In the genomic region with DNA sequence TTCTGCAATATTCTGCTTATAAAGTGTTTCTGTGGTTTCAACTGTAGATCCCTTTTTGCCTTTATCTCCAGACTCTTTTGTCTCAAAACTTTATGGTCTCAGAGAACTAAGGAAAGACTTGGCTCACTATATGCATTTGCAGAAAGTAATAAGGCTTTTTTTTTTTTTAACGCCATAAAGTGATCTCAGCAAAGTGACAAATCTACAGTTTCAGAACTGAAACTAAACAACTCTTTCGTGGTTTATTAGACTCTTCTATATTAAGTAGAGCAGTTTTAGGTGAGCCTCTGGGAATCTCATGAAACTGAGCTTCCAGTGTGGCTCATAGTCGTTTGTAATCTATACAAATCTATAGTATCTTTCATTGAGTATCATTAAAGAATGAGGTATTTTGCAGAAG, we compare ENCODE assay signal across 27 cellular contexts. TPM values are rescaled to one million over a fixed set of nuclear protein-coding genes. Genes with fewer than 3 reads are reported as not detected.
DNase-seq lines count a peak whose midpoint lies in the region; ATAC-seq, FAIRE-seq and TF ChIP-seq lines count a peak whose summit lies in the region.
"Had no signal": no experiment of that assay in that cellular context is flagged by ENCODE, and none has a peak within 500 bp of the region (broad histone marks: within the 10 kb centered on the region; RNA-seq: fewer than 3 reads in every experiment).

No MANE protein-coding gene starts in this region.

- ATAC-seq in activated CD4-positive, CD25-positive, alpha-beta regulatory T cell treated with anti-CD3 and anti-CD28 coated beads, Interleukin-2, amount 50 U/mL, for 24 hours, result peak; percentile 32 to 33
- ATAC-seq in activated T-helper 17 cell treated with anti-CD3 and anti-CD28 coated beads, Interleukin-2, amount 50 U/mL, for 72 hours (replicated peaks), result peak; percentile 52
- no peak for ATAC-seq in pancreas
- no peak for ATAC-seq in stimulated activated memory B cell treated with anti-CD40 and anti-IgM and Interleukin-4, amounts not matched to agents 10 μg/mL and 1 μg/mL and 100 μg/mL, for 72 hours
- no peak for ATAC-seq in GM18861 (IDR thresholded peaks at IDR 0.05; ENCODE audit: unreplicated experiment)
- ATAC-seq: GM23338; stimulated activated naive CD8-positive, alpha-beta T cell treated with anti-CD3 and anti-CD28 coated beads, Interleukin-15, amount 100 ng/mL, for 72 hours had no signal

- POLR2A ChIA-PET in HEK293 (lab: Yijun Ruan, JAX), result interaction anchor here (0.6 kb wide), 1 partner anchor 411 kb away, joined by 3 read pairs; no protein-coding TSS in a partner anchor

- no peaks in the 10 kb centered on the region for H3K4me1 Mint-ChIP-seq in activated T-helper 17 cell treated with anti-CD3 and anti-CD28 coated beads, Interleukin-2, amount 50 U/mL, for 72 hours
- H3K4me1 Mint-ChIP-seq in stimulated activated memory B cell treated with anti-CD40 and anti-IgM and Interleukin-4, amounts not matched to agents 10 μg/mL and 1 μg/mL and 100 μg/mL, for 72 hours, result peaks cover 12% of the 10 kb centered on the region
- H3K4me1 Mint-ChIP-seq: GM23338, nephron had no signal

- intact Hi-C loops in pancreas (cut with DNase I), result no loop called here

- H3K9me3 ChIP-seq in HEK293 (ENCODE audit: control insufficient read depth, insufficient read depth, low read depth, low read length) (no peaks in the 10 kb centered on the region), pancreas (no peaks in the 10 kb centered on the region), BE2C (no peaks in the 10 kb centered on the region)
- H3K9me3 ChIP-seq: MG63, SJCRH30 had no signal

- WGBS in pancreas, 2 donors, result 28 to 40% methylated on average over 3 of the region's 3 CpGs

- H3K4me3 ChIP-seq in HEK293 (ENCODE audit: low read depth, low read length), result no peak overlapping the region
- no peak overlapping the region for H3K4me3 ChIP-seq in pancreas
- H3K4me3 ChIP-seq in BE2C (ENCODE audit: low read depth, low read length), result no peak overlapping the region
- H3K4me3 ChIP-seq: GM23338, MG63, SJCRH30 had no signal

- H3K27ac ChIP-seq in HEK293 (ENCODE audit: extremely low read depth, low read depth, low read length) (no peak overlapping the region), pancreas (no peak overlapping the region)
- H3K27ac ChIP-seq: brain microvascular endothelial cell, SJCRH30 had no signal

- no peak overlapping the region for H3K4me3 Mint-ChIP-seq in activated T-helper 17 cell treated with anti-CD3 and anti-CD28 coated beads, Interleukin-2, amount 50 U/mL, for 72 hours
- no peak overlapping the region for H3K4me3 Mint-ChIP-seq in stimulated activated memory B cell treated with anti-CD40 and anti-IgM and Interleukin-4, amounts not matched to agents 10 μg/mL and 1 μg/mL and 100 μg/mL, for 72 hours
- H3K4me3 Mint-ChIP-seq: activated T-helper 1 cell treated with anti-CD3 and anti-CD28 coated beads, Interleukin-12 subunit alpha, Interleukin-12 subunit beta, Interleukin-2, Interleukin-4 antibody, amounts not matched to agents 30 ng/mL and 10 ng/mL and 1 ng/mL, durations not matched to agents 14 hours and 24 hours and 36 hours; GM23338; nephron; stimulated activated naive CD8-positive, alpha-beta T cell treated with anti-CD3 and anti-CD28 coated beads, Interleukin-15, amount 100 ng/mL, for 72 hours; T-helper 2 cell treated with Interferon-gamma antibody and Interleukin-4, amounts not matched to agents 5 μg/mL and 100 μg/mL, for 36 hours; type B pancreatic cell had no signal

- H3K27ac Mint-ChIP-seq in activated T-helper 17 cell treated with anti-CD3 and anti-CD28 coated beads, Interleukin-2, amount 50 U/mL, for 72 hours, result no peak overlapping the region
- H3K27ac Mint-ChIP-seq in stimulated activated memory B cell treated with anti-CD40 and anti-IgM and Interleukin-4, amounts not matched to agents 10 μg/mL and 1 μg/mL and 100 μg/mL, for 72 hours, result no peak overlapping the region
- H3K27ac Mint-ChIP-seq: activated T-helper 1 cell treated with anti-CD3 and anti-CD28 coated beads, Interleukin-12 subunit alpha, Interleukin-12 subunit beta, Interleukin-2, Interleukin-4 antibody, amounts not matched to agents 30 ng/mL and 10 ng/mL and 1 ng/mL, durations not matched to agents 14 hours and 24 hours and 36 hours; GM23338; nephron; progenitor cell of endocrine pancreas; stimulated activated naive CD8-positive, alpha-beta T cell treated with anti-CD3 and anti-CD28 coated beads, Interleukin-15, amount 100 ng/mL, for 72 hours; T-helper 2 cell treated with Interferon-gamma antibody and Interleukin-4, amounts not matched to agents 5 μg/mL and 100 μg/mL, for 36 hours; type B pancreatic cell had no signal

- DNase-seq in activated CD4-positive, CD25-positive, alpha-beta regulatory T cell (lab: John Stamatoyannopoulos, UW), result no peak
- DNase-seq in pancreas, result no peak
- DNase-seq in BE2C, result no peak
- DNase-seq: activated CD4-positive, CD25-positive, alpha-beta regulatory T cell treated with anti-CD3 and anti-CD28 coated beads, Interleukin-2, amount 50 U/mL, for 72 hours; brain microvascular endothelial cell; C1 segment of cervical spinal cord; dermis blood vessel endothelial cell; foreskin melanocyte; MG63; NCI-H82; SJCRH30; stimulated activated CD4-positive, alpha-beta T cell treated with anti-CD3 and anti-CD28 coated beads, Interleukin-2, amount 100 ng/mL, for 24 hours; stimulated activated naive CD8-positive, alpha-beta T cell treated with anti-CD3 and anti-CD28 coated beads, Interleukin-15, amount 100 ng/mL, for 72 hours had no signal

- CTCF ChIA-PET in HEK293 (lab: Yijun Ruan, JAX), result no interaction called here

- no peak for TF ChIP-seq CTCF in HEK293 (tag by site-specific recombination; IDR thresholded peaks at IDR 0.05)
- TF ChIP-seq CTCF in pancreas (IDR thresholded peaks at IDR 0.05), result no peak
- TF ChIP-seq CTCF in BE2C (IDR thresholded peaks at IDR 0.05; ENCODE audit: low read depth, low read length), result no peak

- H3K4me1 ChIP-seq in HEK293 (ENCODE audit: control insufficient read depth, insufficient read depth, low read length) (no peaks in the 10 kb centered on the region; the same call in 1 of the 2 replicates), pancreas (peaks cover 0 to 7% (median 3%) of the 10 kb centered on the region in 3 donors), BE2C (no peaks in the 10 kb centered on the region)
- H3K4me1 ChIP-seq: SJCRH30 had no signal

- no peaks in the 10 kb centered on the region for H3K36me3 ChIP-seq in HEK293 (ENCODE audit: control insufficient read depth in 2 of 2, insufficient read depth in 1 of 2, low read length in 2 of 2)
- H3K36me3 ChIP-seq in pancreas, result no peaks in the 10 kb centered on the region
- H3K36me3 ChIP-seq in BE2C, result no peaks in the 10 kb centered on the region
- H3K36me3 ChIP-seq: brain microvascular endothelial cell, MG63, SJCRH30 had no signal

- H3K36me3 Mint-ChIP-seq in activated T-helper 17 cell treated with anti-CD3 and anti-CD28 coated beads, Interleukin-2, amount 50 U/mL, for 72 hours (ENCODE audit: low read depth), result no peaks in the 10 kb centered on the region
- H3K36me3 Mint-ChIP-seq in stimulated activated memory B cell treated with anti-CD40 and anti-IgM and Interleukin-4, amounts not matched to agents 10 μg/mL and 1 μg/mL and 100 μg/mL, for 72 hours, result peaks cover 16% of the 10 kb centered on the region
- H3K36me3 Mint-ChIP-seq: type B pancreatic cell had no signal

- peaks cover 0 to 6% (median 0%) of the 10 kb centered on the region in 4 donors for H3K27me3 ChIP-seq in pancreas
- no peaks in the 10 kb centered on the region for H3K27me3 ChIP-seq in BE2C
- H3K27me3 ChIP-seq: brain microvascular endothelial cell, MG63, SJCRH30 had no signal

- no peaks in the 10 kb centered on the region for H3K27me3 Mint-ChIP-seq in activated T-helper 17 cell treated with anti-CD3 and anti-CD28 coated beads, Interleukin-2, amount 50 U/mL, for 72 hours
- no peaks in the 10 kb centered on the region for H3K27me3 Mint-ChIP-seq in stimulated activated memory B cell treated with anti-CD40 and anti-IgM and Interleukin-4, amounts not matched to agents 10 μg/mL and 1 μg/mL and 100 μg/mL, for 72 hours
- H3K27me3 Mint-ChIP-seq: progenitor cell of endocrine pancreas; stimulated activated naive CD8-positive, alpha-beta T cell treated with anti-CD3 and anti-CD28 coated beads, Interleukin-15, amount 100 ng/mL, for 72 hours; type B pancreatic cell had no signal

- peak; percentile 34 for FAIRE-seq in pancreas (lab: Jason Lieb, UNC)

- no peaks in the 10 kb centered on the region for H3K9me3 Mint-ChIP-seq in activated T-helper 17 cell treated with anti-CD3 and anti-CD28 coated beads, Interleukin-2, amount 50 U/mL, for 72 hours
- H3K9me3 Mint-ChIP-seq in stimulated activated memory B cell treated with anti-CD40 and anti-IgM and Interleukin-4, amounts not matched to agents 10 μg/mL and 1 μg/mL and 100 μg/mL, for 72 hours, result no peaks in the 10 kb centered on the region
- H3K9me3 Mint-ChIP-seq: activated T-helper 1 cell treated with anti-CD3 and anti-CD28 coated beads, Interleukin-12 subunit alpha, Interleukin-12 subunit beta, Interleukin-2, Interleukin-4 antibody, amounts not matched to agents 30 ng/mL and 10 ng/mL and 1 ng/mL, durations not matched to agents 14 hours and 24 hours and 36 hours; GM23338; stimulated activated naive CD8-positive, alpha-beta T cell treated with anti-CD3 and anti-CD28 coated beads, Interleukin-15, amount 100 ng/mL, for 72 hours; type B pancreatic cell had no signal

TF ChIP-seq in HEK293, 187 proteins besides CTCF, POLR2A, EP300 and RAD21 (continues in another document):
- TF ChIP-seq WT1 (tag by site-specific recombination; IDR thresholded peaks at IDR 0.05), result no peak

RNA-seq across cellular contexts. Expression of a gene that starts 15.3 kb away (rescaled TPM):
- 10 to 100 TPM in 1 of 2 donors, 1 to 10 TPM in 1; 9.5 to 17.3 TPM for total RNA-seq in activated T-helper 17 cell treated with anti-CD3 and anti-CD28 coated beads, Interleukin-2, amount 50 U/mL, for 72 hours
- 1 to 10 TPM; 3.9 to 7.8 (median 4.7) TPM for total RNA-seq in pancreas
- 1 to 10 TPM; 1.3 to 1.8 TPM for polyA plus RNA-seq in pancreas
- 3.1 TPM for polyA plus RNA-seq in BE2C (2012; ENCODE audit: insufficient read depth, insufficient read length, low read depth)

RNA-seq across cellular contexts. Expression of a gene that starts 26.5 kb away (rescaled TPM):
- total RNA-seq in activated T-helper 17 cell treated with anti-CD3 and anti-CD28 coated beads, Interleukin-2, amount 50 U/mL, for 72 hours, result 100 to 1,000 TPM; 166 to 272 TPM
- 10 to 100 TPM; 36.7 to 83.4 (median 66.1) TPM for total RNA-seq in pancreas
- 100 to 1,000 TPM; 221 to 295 TPM for polyA plus RNA-seq in pancreas
- polyA plus RNA-seq in BE2C (2012; ENCODE audit: insufficient read depth, insufficient read length, low read depth), result 536 TPM

RNA-seq across cellular contexts. Expression of a gene that starts 30.5 kb away (rescaled TPM):
- 10 to 100 TPM; 28.6 to 43.2 TPM for total RNA-seq in activated T-helper 17 cell treated with anti-CD3 and anti-CD28 coated beads, Interleukin-2, amount 50 U/mL, for 72 hours
- 10 to 100 TPM; 26.1 to 51.3 (median 40.0) TPM for total RNA-seq in pancreas
- 10 to 100 TPM in 1 of 2 donors, 1 to 10 TPM in 1; 7.4 to 17.4 TPM for polyA plus RNA-seq in pancreas
- 31.2 TPM for polyA plus RNA-seq in BE2C (2012; ENCODE audit: insufficient read depth, insufficient read length, low read depth)

RNA-seq across cellular contexts. Expression of a gene that starts 43.7 kb away (rescaled TPM):
- total RNA-seq in activated T-helper 17 cell treated with anti-CD3 and anti-CD28 coated beads, Interleukin-2, amount 50 U/mL, for 72 hours, result not detected
- not detected for total RNA-seq in pancreas
- polyA plus RNA-seq in pancreas, result not detected
- 0.82 TPM for polyA plus RNA-seq in BE2C (2012; ENCODE audit: insufficient read depth, insufficient read length, low read depth)
- total RNA-seq: A172, dermis blood vessel endothelial cell, kidney epithelial cell, mesenteric fat pad, progenitor cell of endocrine pancreas, SJCRH30 had no signal
- polyA plus RNA-seq: GM23338 had no signal

Comparison
In these comparisons a context has a peak if more than half of its experiments do, and no peak if none do; other contexts are left out.
1. ATAC-seq: peak in activated CD4-positive, CD25-positive, alpha-beta regulatory T cell treated with anti-CD3 and anti-CD28 coated beads, Interleukin-2, amount 50 U/mL, for 24 hours (2 of 2) and activated T-helper 17 cell treated with anti-CD3 and anti-CD28 coated beads, Interleukin-2, amount 50 U/mL, for 72 hours (single experiment); none in pancreas (0 of 4), stimulated activated memory B cell treated with anti-CD40 and anti-IgM and Interleukin-4, amounts not matched to agents 10 μg/mL and 1 μg/mL and 100 μg/mL, for 72 hours (single experiment) and GM18861 (single experiment).